Comparison of ENCODE assay signal across 1 cellular context in the genomic region with DNA sequence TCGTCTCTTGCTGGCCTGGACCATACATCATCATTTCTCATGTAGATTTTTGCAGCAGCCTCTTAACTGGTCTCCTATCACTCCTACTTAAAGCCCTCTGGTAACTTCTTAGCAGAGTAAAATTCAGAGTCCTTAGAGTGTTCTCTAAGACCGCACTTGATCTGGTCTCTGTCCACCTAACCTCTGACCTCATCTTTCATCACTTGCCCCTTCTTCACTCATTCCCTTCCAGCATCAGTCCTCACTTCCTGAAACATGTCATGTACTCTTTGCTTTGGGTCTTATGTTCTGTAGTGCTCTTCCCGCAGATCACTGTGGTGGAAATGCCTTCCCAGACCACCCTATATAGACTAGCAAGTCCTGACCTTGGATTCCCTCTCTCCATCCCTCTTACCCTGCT.
A peak's percentile ranks its signal among the peaks of the same experiment; 100 is the strongest.
TF ChIP-seq lines count a peak whose summit lies in the region.

No MANE protein-coding gene starts in this region.

TF ChIP-seq in K562, 482 proteins besides CTCF, POLR2A, EP300 and RAD21:
- TF ChIP-seq PBX2 (CRISPR knock-in tag; IDR thresholded peaks at IDR 0.05; ENCODE audit: low read depth) (no peak), PBX2 (tag; conservative IDR thresholded peaks at IDR 0.05; ENCODE audit: low read depth) (0 out of 2 replicates have a peak, but pooled peaks have one; percentile 23), L3MBTL2 (IDR thresholded peaks at IDR 0.05) (no peak), NR2C1 (IDR thresholded peaks at IDR 0.05) (peak; percentile 67; the same call in 1 of the 2 replicates), NR2C1 (tag; IDR thresholded peaks at IDR 0.05) (peak; percentile 62; the same call in 1 of the 2 replicates), ZNF121 (CRISPR knock-in tag; conservative IDR thresholded peaks at IDR 0.05) (0 out of 2 replicates have a peak, but pooled peaks have one; percentile 3), MEIS2 (IDR thresholded peaks at IDR 0.05; ENCODE audit: partially characterized antibody) (peak; percentile 72)
TF ChIP-seq in K562: peak in this region for 4.
